Comparison of ENCODE assay signal across 24 cellular contexts in genomic region chr12:9872116-9872515, GRCh38. TPM values are rescaled to one million over a fixed set of nuclear protein-coding genes. Genes with fewer than 3 reads are reported as not detected.
DNase-seq lines count a peak whose midpoint lies in the region; ATAC-seq, FAIRE-seq and TF ChIP-seq lines count a peak whose summit lies in the region.
"Had no signal": no experiment of that assay in that cellular context is flagged by ENCODE, and none has a peak within 500 bp of the region (broad histone marks: within the 10 kb centered on the region; RNA-seq: fewer than 3 reads in every experiment).

No MANE protein-coding gene starts in this region.

- H3K36me3 ChIP-seq in K562 (ENCODE audit: control insufficient read depth, insufficient read depth, low read length) = no peaks in the 10 kb centered on the region
- no peaks in the 10 kb centered on the region for H3K36me3 ChIP-seq in naive thymus-derived CD4-positive, alpha-beta T cell (ENCODE audit: control insufficient read depth in 2 of 3, insufficient read depth in 3 of 3, low read length in 3 of 3)
- H3K36me3 ChIP-seq: BLaER1, pancreas had no signal

- no peak overlapping the region for H3K4me3 ChIP-seq in K562
- H3K4me3 ChIP-seq in naive thymus-derived CD4-positive, alpha-beta T cell (ENCODE audit: low read length) = no peak overlapping the region
- H3K4me3 ChIP-seq: BLaER1, pancreas had no signal

- ATAC-seq in activated CD4-positive, alpha-beta T cell treated with anti-CD3 and anti-CD28 coated beads for 36 hours = peak; percentile 20
- no peak for ATAC-seq in K562
- ATAC-seq in naive thymus-derived CD4-positive, alpha-beta T cell = no peak
- no peak for ATAC-seq in GM21619 (IDR thresholded peaks at IDR 0.05; ENCODE audit: unreplicated experiment)
- ATAC-seq: activated CD8-positive, alpha-beta memory T cell treated with anti-CD3 and anti-CD28 coated beads, Interleukin-2, amount 10 ng/mL, durations not matched to agents 7 days and 5 days; activated T-helper 17 cell treated with anti-CD3 and anti-CD28 coated beads, Interleukin-2, amount 50 U/mL, for 72 hours; pancreas; Right ventricle myocardium inferior had no signal

- H3K4me2 ChIP-seq in K562 (ENCODE audit: insufficient read depth, low read length) = no peak overlapping the region
- H3K4me2 ChIP-seq: BLaER1 had no signal

- no peak for DNase-seq in activated CD4-positive, alpha-beta T cell treated with anti-CD3 and anti-CD28 coated beads for 36 hours
- no peak for DNase-seq in activated CD4-positive, alpha-beta T cell treated with anti-CD3 and anti-CD28 coated beads, Interleukin-2, amount 50 U/mL, for 4 hours
- no peak for DNase-seq in K562 (ENCODE audit: extremely low read depth in 1 of 4, low spot score in 3 of 4)
- no peak for DNase-seq in naive thymus-derived CD4-positive, alpha-beta T cell
- no peak for DNase-seq in urothelium cell line (ENCODE audit: low spot score)
- no peak for DNase-seq in dedifferentiated amniotic fluid mesenchymal stem cell (ENCODE audit: extremely low spot score)
- no peak for DNase-seq in effector CD4-positive, alpha-beta T cell
- DNase-seq: activated CD4-positive, CD25-positive, alpha-beta regulatory T cell treated with anti-CD3 and anti-CD28 coated beads, Interleukin-2, amount 50 U/mL, for 72 hours; activated CD8-positive, alpha-beta memory T cell treated with anti-CD3 and anti-CD28 coated beads, Interleukin-2, amount 10 ng/mL, durations not matched to agents 7 days and 5 days; kidney glomerular epithelial cell; NCI-H1694; NCI-H526 treated with DMSO at 0.1 percent for 48 hours; pancreas had no signal

- no peaks in the 10 kb centered on the region for H3K27me3 ChIP-seq in K562 (ENCODE audit: control insufficient read depth in 2 of 2, insufficient read depth in 2 of 2, low read length in 2 of 2)
- H3K27me3 ChIP-seq in naive thymus-derived CD4-positive, alpha-beta T cell (ENCODE audit: control insufficient read depth in 2 of 2, insufficient read depth in 2 of 2, low read length in 2 of 2) = no peaks in the 10 kb centered on the region
- H3K27me3 ChIP-seq: pancreas had no signal

- no peaks in the 10 kb centered on the region for H3K79me2 ChIP-seq in K562 (ENCODE audit: control insufficient read depth, insufficient read depth, low read length)

- no peaks in the 10 kb centered on the region for H3K27me3 Mint-ChIP-seq in activated CD4-positive, alpha-beta T cell treated with anti-CD3 and anti-CD28 coated beads for 36 hours
- no peaks in the 10 kb centered on the region for H3K27me3 Mint-ChIP-seq in naive thymus-derived CD4-positive, alpha-beta T cell
- H3K27me3 Mint-ChIP-seq: activated CD8-positive, alpha-beta memory T cell treated with anti-CD3 and anti-CD28 coated beads, Interleukin-2, amount 10 ng/mL, durations not matched to agents 7 days and 5 days; activated T-helper 17 cell treated with anti-CD3 and anti-CD28 coated beads, Interleukin-2, amount 50 U/mL, for 72 hours; brain; dendritic cell treated with granulocyte-macrophage colony-stimulating factor and Interleukin-4, amounts not matched to agents 40 ng/mL and 50 ng/mL, for 4 days; stimulated activated naive CD8-positive, alpha-beta T cell treated with anti-CD3 and anti-CD28 coated beads, Interleukin-15, Interleukin-2, amounts not matched to agents 100 ng/mL and 50 ng/mL, for 24 hours had no signal

- H3K9me1 ChIP-seq in K562 (ENCODE audit: control insufficient read depth, insufficient read depth, low read length) = no peaks in the 10 kb centered on the region

- no peaks in the 10 kb centered on the region for H3K36me3 Mint-ChIP-seq in activated CD4-positive, alpha-beta T cell treated with anti-CD3 and anti-CD28 coated beads for 36 hours (ENCODE audit: low read depth)
- peaks cover 0 to 6% (median 0%) of the 10 kb centered on the region in 5 donors for H3K36me3 Mint-ChIP-seq in naive thymus-derived CD4-positive, alpha-beta T cell
- H3K36me3 Mint-ChIP-seq: brain had no signal

- 0 out of 2 replicates have a peak overlapping the region, but pooled peaks have one; percentile 27 for H2AFZ ChIP-seq in K562 (ENCODE audit: low read depth, low read length)

- TF ChIP-seq POLR2A in K562 (conservative IDR thresholded peaks at IDR 0.05) = no peak

- H4K20me1 ChIP-seq in K562 (replicated peaks; ENCODE audit: control insufficient read depth, insufficient read depth, low read length) = no peaks in the 10 kb centered on the region

- POLR2A ChIA-PET in activated CD4-positive, alpha-beta T cell treated with anti-CD3 and anti-CD28 coated beads for 36 hours (lab: Charles Lee) = no interaction called here
- POLR2A ChIA-PET in K562 (lab: Yijun Ruan, JAX) = interaction anchor here (1.1 kb wide), 1 partner anchor 32 kb away, joined by 3 read pairs; no protein-coding TSS in a partner anchor
- POLR2A ChIA-PET in naive thymus-derived CD4-positive, alpha-beta T cell (lab: Charles Lee) = interaction anchor here (0.9 to 3.5 kb wide), 10 partner anchors 9 to 117 kb away, joined by 3 to 28 read pairs (median 4); partner anchors contain the start of genes CD69 and KLRF2

- TF ChIP-seq CTCF in K562 (IDR thresholded peaks at IDR 0.05 in 2 of 3, conservative IDR thresholded peaks at IDR 0.05 in 1 of 3; ENCODE audit: insufficient read depth in 2 of 3, low read depth in 1 of 3, low read length in 3 of 3) = no peak

- H3K4me3 Mint-ChIP-seq in activated CD4-positive, alpha-beta T cell treated with anti-CD3 and anti-CD28 coated beads for 36 hours = no peak overlapping the region
- peak overlapping the region in 1 of 10 donors; percentile 28 for H3K4me3 Mint-ChIP-seq in naive thymus-derived CD4-positive, alpha-beta T cell
- H3K4me3 Mint-ChIP-seq: activated CD8-positive, alpha-beta memory T cell treated with anti-CD3 and anti-CD28 coated beads, Interleukin-2, amount 10 ng/mL, durations not matched to agents 7 days and 5 days; activated T-helper 17 cell treated with anti-CD3 and anti-CD28 coated beads, Interleukin-2, amount 50 U/mL, for 72 hours; brain; dendritic cell treated with granulocyte-macrophage colony-stimulating factor and Interleukin-4, amounts not matched to agents 40 ng/mL and 50 ng/mL, for 4 days; stimulated activated naive CD8-positive, alpha-beta T cell treated with anti-CD3 and anti-CD28 coated beads, Interleukin-15, Interleukin-2, amounts not matched to agents 100 ng/mL and 50 ng/mL, for 24 hours had no signal

- TF ChIP-seq RAD21 in K562 (CRISPR knock-in tag; conservative IDR thresholded peaks at IDR 0.05 in 1 of 2, IDR thresholded peaks at IDR 0.05 in 1 of 2) = no peak

- H3K4me1 ChIP-seq in K562 (replicated peaks in 1 of 2; ENCODE audit: control insufficient read depth in 2 of 2, insufficient read depth in 2 of 2, low read length in 2 of 2) = no peaks in the 10 kb centered on the region
- peaks cover 7 to 9% of the 10 kb centered on the region in 2 donors for H3K4me1 ChIP-seq in naive thymus-derived CD4-positive, alpha-beta T cell (ENCODE audit: control insufficient read depth in 2 of 2, insufficient read depth in 2 of 2, low read length in 2 of 2)

- in situ Hi-C loops in K562 (cut with MboI) = no loop called here

- H3K27ac Mint-ChIP-seq in activated CD4-positive, alpha-beta T cell treated with anti-CD3 and anti-CD28 coated beads for 36 hours = no peak overlapping the region
- H3K27ac Mint-ChIP-seq in naive thymus-derived CD4-positive, alpha-beta T cell = peak overlapping the region in 5 of 9 donors; percentile 0 to 100 (median 47)
- H3K27ac Mint-ChIP-seq: activated CD8-positive, alpha-beta memory T cell treated with anti-CD3 and anti-CD28 coated beads, Interleukin-2, amount 10 ng/mL, durations not matched to agents 7 days and 5 days; activated T-helper 17 cell treated with anti-CD3 and anti-CD28 coated beads, Interleukin-2, amount 50 U/mL, for 72 hours; dendritic cell treated with granulocyte-macrophage colony-stimulating factor and Interleukin-4, amounts not matched to agents 40 ng/mL and 50 ng/mL, for 4 days; stimulated activated naive CD8-positive, alpha-beta T cell treated with anti-CD3 and anti-CD28 coated beads, Interleukin-15, Interleukin-2, amounts not matched to agents 100 ng/mL and 50 ng/mL, for 24 hours had no signal

- FAIRE-seq in K562 (lab: Jason Lieb, UNC) (no peak), urothelium cell line (lab: Jason Lieb, UNC) (peak; percentile 78)
- FAIRE-seq: A204.1, endothelial cell of umbilical vein, frontal cortex, pancreas had no signal

- TF ChIP-seq EP300 in K562 (IDR thresholded peaks at IDR 0.05; ENCODE audit: low read length) = no peak

- peaks cover 18% of the 10 kb centered on the region for H3K4me1 Mint-ChIP-seq in activated CD4-positive, alpha-beta T cell treated with anti-CD3 and anti-CD28 coated beads for 36 hours
- H3K4me1 Mint-ChIP-seq in naive thymus-derived CD4-positive, alpha-beta T cell = peaks cover 2 to 34% (median 22%) of the 10 kb centered on the region in 7 donors

- WGBS in K562 (ENCODE audit: insufficient coverage, low coverage, missing lambda C conversion rate) = 50% methylated on average over 2 of the region's 3 CpGs

- no TSS peak for BruUV-seq in K562 (replicated peaks; lab: Mats Ljungman, UMichigan)

- no peak overlapping the region for H3K9ac ChIP-seq in K562 (ENCODE audit: insufficient read depth in 1 of 2, low read depth in 2 of 2, low read length in 2 of 2)
- H3K9ac ChIP-seq: BLaER1 had no signal

- no peaks in the 10 kb centered on the region for H3K9me3 Mint-ChIP-seq in activated CD4-positive, alpha-beta T cell treated with anti-CD3 and anti-CD28 coated beads for 36 hours (ENCODE audit: low read depth)
- peaks cover 0 to 2% (median 0%) of the 10 kb centered on the region in 11 donors for H3K9me3 Mint-ChIP-seq in naive thymus-derived CD4-positive, alpha-beta T cell
- H3K9me3 Mint-ChIP-seq: activated T-helper 17 cell treated with anti-CD3 and anti-CD28 coated beads, Interleukin-2, amount 50 U/mL, for 72 hours; brain; stimulated activated naive CD8-positive, alpha-beta T cell treated with anti-CD3 and anti-CD28 coated beads, Interleukin-15, Interleukin-2, amounts not matched to agents 100 ng/mL and 50 ng/mL, for 24 hours had no signal

- H3K9me3 ChIP-seq in K562 (replicated peaks; ENCODE audit: control insufficient read depth, insufficient read depth, low read depth, low read length) = no peaks in the 10 kb centered on the region
- H3K9me3 ChIP-seq in naive thymus-derived CD4-positive, alpha-beta T cell (ENCODE audit: control insufficient read depth in 2 of 3, low read length in 3 of 3) = no peaks in the 10 kb centered on the region
- H3K9me3 ChIP-seq: pancreas had no signal

- H3K27ac ChIP-seq in K562 (ENCODE audit: extremely low read depth, low read depth, low read length) = no peak overlapping the region
- H3K27ac ChIP-seq in naive thymus-derived CD4-positive, alpha-beta T cell (ENCODE audit: low read depth, low read length) = no peak overlapping the region
- H3K27ac ChIP-seq: BLaER1, pancreas had no signal

- CTCF ChIA-PET in activated CD4-positive, alpha-beta T cell treated with anti-CD3 and anti-CD28 coated beads for 36 hours (lab: Charles Lee) = interaction anchor here (0.7 to 4.7 kb wide), 5 partner anchors 14 to 122 kb away, joined by 3 to 30 read pairs (median 4); no protein-coding TSS in a partner anchor
- CTCF ChIA-PET in K562 (lab: Yijun Ruan, JAX; ENCODE audit: low intra/inter-chr PET ratio) = no interaction called here
- CTCF ChIA-PET in naive thymus-derived CD4-positive, alpha-beta T cell (lab: Charles Lee) = interaction anchor here (0.6 to 2.7 kb wide), 3 partner anchors 76 to 129 kb away, joined by 3 to 9 read pairs (median 3); no protein-coding TSS in a partner anchor

- intact Hi-C loops in activated CD4-positive, alpha-beta T cell treated with anti-CD3 and anti-CD28 coated beads for 36 hours (cut with DNase I, micrococcal nuclease) = loop anchor here in 1 of 2 experiments (5.0 kb wide), 1 partner anchor 55 kb away; no protein-coding TSS in a partner anchor
- intact Hi-C loops in K562 (cut with micrococcal nuclease) = no loop called here
- intact Hi-C loops in naive thymus-derived CD4-positive, alpha-beta T cell (cut with micrococcal nuclease) = no loop called here

RNA-seq across cellular contexts. Expression of gene CLEC2B, which starts 3.0 kb away (rescaled TPM):
- total RNA-seq in activated CD4-positive, alpha-beta T cell treated with anti-CD3 and anti-CD28 coated beads for 36 hours = 10 to 100 TPM; 21.8 to 25.8 TPM
- 1.1 and 4.5 TPM in 2 replicates for total RNA-seq in K562 (2011; cell fraction: chromatin; rRNA removed; ENCODE audit: low replicate concordance)
- total RNA-seq in K562 (2011; cell fraction: nucleolus; rRNA removed) = 0.33 and 0.66 TPM in 2 replicates
- total RNA-seq in K562 (2011; cell fraction: nucleoplasm; rRNA removed) = 1.5 and 2.3 TPM in 2 replicates
- total RNA-seq in K562 (2014; rRNA removed) = 1.2 and 1.3 TPM in 2 replicates
- total RNA-seq in K562 (2014; rRNA removed; fragmentation: Illumina TruSeq; extraction: Trizol) = 2.3 and 2.8 TPM in 2 replicates
- 5.8 and 5.9 TPM in 2 replicates for total RNA-seq in K562 (2015; rRNA removed; fragmentation: Illumina TruSeq; extraction: Trizol)
- total RNA-seq in K562 (2021) = 1.8 and 2.1 TPM in 2 replicates
- polyA plus RNA-seq in K562 (2011; rRNA removed) = 3.2 and 6.6 TPM in 2 replicates
- 0.30 and 2.3 TPM in 2 replicates for polyA plus RNA-seq in K562 (2011; cell fraction: cytosol; rRNA removed)
- polyA plus RNA-seq in K562 (2011; cell fraction: nucleus; rRNA removed) = 0.80 and 3.2 TPM in 2 replicates
- polyA plus RNA-seq in K562 (2012) = 2.5 and 4.1 TPM in 2 replicates
- polyA plus RNA-seq in K562 (2014; fragmentation: Illumina TruSeq; extraction: Trizol) = 2.1 and 2.9 TPM in 2 replicates
- polyA plus RNA-seq in K562 (2014; fragmentation: Nextera tagmentation; extraction: Ambion mirVana) = 1 to 10 TPM; 4.3 to 5.2 TPM
- 2.1 and 2.9 TPM in 2 replicates for polyA plus RNA-seq in K562 (2014; rRNA removed)
- polyA minus RNA-seq in K562 (2011; rRNA and poly(A)+ RNA removed) = 3.2 and 5.2 TPM in 2 replicates
- 2.0 and 3.1 TPM in 2 replicates for polyA minus RNA-seq in K562 (2011; cell fraction: cytosol; rRNA and poly(A)+ RNA removed)
- polyA minus RNA-seq in K562 (2011; cell fraction: nucleus; rRNA and poly(A)+ RNA removed) = 1.8 and 4.0 TPM in 2 replicates
- total RNA-seq in naive thymus-derived CD4-positive, alpha-beta T cell = 10 to 100 TPM; 50.1 to 86.8 (median 73.8) TPM
- 10 to 100 TPM; 22.1 to 61.2 TPM for polyA plus RNA-seq in naive thymus-derived CD4-positive, alpha-beta T cell

RNA-seq across cellular contexts. Expression of gene KLRF2, which starts 9.2 kb away (rescaled TPM):
- not detected for total RNA-seq in activated CD4-positive, alpha-beta T cell treated with anti-CD3 and anti-CD28 coated beads for 36 hours
- total RNA-seq in K562 (2011; cell fraction: chromatin; rRNA removed; ENCODE audit: low replicate concordance) = not detected in 2 replicates
- not detected in 2 replicates for total RNA-seq in K562 (2011; cell fraction: nucleolus; rRNA removed)
- not detected in 2 replicates for total RNA-seq in K562 (2011; cell fraction: nucleoplasm; rRNA removed)
- total RNA-seq in K562 (2014; rRNA removed) (not detected in 2 replicates), K562 (2014; rRNA removed; fragmentation: Illumina TruSeq; extraction: Trizol) (not detected in 2 replicates), K562 (2015; rRNA removed; fragmentation: Illumina TruSeq; extraction: Trizol) (not detected in 2 replicates), K562 (2021) (not detected in 2 replicates)
- polyA plus RNA-seq in K562 (2011; rRNA removed) (not detected in 2 replicates), K562 (2014; fragmentation: Illumina TruSeq; extraction: Trizol) (not detected in 2 replicates), K562 (2014; fragmentation: Nextera tagmentation; extraction: Ambion mirVana) (not detected), K562 (2014; rRNA removed) (not detected in 2 replicates)
- not detected in 2 replicates for polyA plus RNA-seq in K562 (2011; cell fraction: cytosol; rRNA removed)
- polyA plus RNA-seq in K562 (2011; cell fraction: nucleus; rRNA removed) = not detected in 2 replicates
- polyA plus RNA-seq in K562 (2012) = not detected in 2 replicates
- polyA minus RNA-seq in K562 (2011; rRNA and poly(A)+ RNA removed) = not detected in 2 replicates
- polyA minus RNA-seq in K562 (2011; cell fraction: cytosol; rRNA and poly(A)+ RNA removed) = not detected in 2 replicates
- not detected in 2 replicates for polyA minus RNA-seq in K562 (2011; cell fraction: nucleus; rRNA and poly(A)+ RNA removed)
- total RNA-seq in naive thymus-derived CD4-positive, alpha-beta T cell = not detected
- not detected for polyA plus RNA-seq in naive thymus-derived CD4-positive, alpha-beta T cell
- total RNA-seq: activated T-helper 17 cell treated with anti-CD3 and anti-CD28 coated beads, Interleukin-2, amount 50 U/mL, for 72 hours; endothelial cell of umbilical vein; frontal cortex; myocyte; pancreas; Right ventricle myocardium inferior had no signal
- polyA plus RNA-seq: endothelial cell of umbilical vein, pancreas had no signal

RNA-seq across cellular contexts. Expression of gene KLRF1, which starts 44.8 kb away (rescaled TPM):
- total RNA-seq in activated CD4-positive, alpha-beta T cell treated with anti-CD3 and anti-CD28 coated beads for 36 hours = not detected
- 0.42 and 1.4 TPM in 2 replicates for total RNA-seq in K562 (2011; cell fraction: chromatin; rRNA removed; ENCODE audit: low replicate concordance)
- 0.53 TPM in 1 of 2 replicates, not detected in the other for total RNA-seq in K562 (2011; cell fraction: nucleolus; rRNA removed)
- total RNA-seq in K562 (2011; cell fraction: nucleoplasm; rRNA removed) = 2.4 TPM in 1 of 2 replicates, not detected in the other
- total RNA-seq in K562 (2014; rRNA removed) = 0.24 and 0.77 TPM in 2 replicates
- 0.99 and 1.1 TPM in 2 replicates for total RNA-seq in K562 (2014; rRNA removed; fragmentation: Illumina TruSeq; extraction: Trizol)
- 0.90 and 1.1 TPM in 2 replicates for total RNA-seq in K562 (2015; rRNA removed; fragmentation: Illumina TruSeq; extraction: Trizol)
- total RNA-seq in K562 (2021) = 0.72 and 1.3 TPM in 2 replicates
- 1.1 and 1.3 TPM in 2 replicates for polyA plus RNA-seq in K562 (2011; rRNA removed)
- 0.71 TPM in 1 of 2 replicates, not detected in the other for polyA plus RNA-seq in K562 (2011; cell fraction: cytosol; rRNA removed)
- polyA plus RNA-seq in K562 (2011; cell fraction: nucleus; rRNA removed) = 0.55 and 2.5 TPM in 2 replicates
- 1.0 and 1.1 TPM in 2 replicates for polyA plus RNA-seq in K562 (2012)
- polyA plus RNA-seq in K562 (2014; fragmentation: Illumina TruSeq; extraction: Trizol) = 1.00 and 1.3 TPM in 2 replicates
- polyA plus RNA-seq in K562 (2014; fragmentation: Nextera tagmentation; extraction: Ambion mirVana) = under 1 TPM; 0.48 to 0.53 TPM
- 1.8 and 2.1 TPM in 2 replicates for polyA plus RNA-seq in K562 (2014; rRNA removed)
- 0.21 and 0.36 TPM in 2 replicates for polyA minus RNA-seq in K562 (2011; rRNA and poly(A)+ RNA removed)
- not detected in 2 replicates for polyA minus RNA-seq in K562 (2011; cell fraction: cytosol; rRNA and poly(A)+ RNA removed)
- polyA minus RNA-seq in K562 (2011; cell fraction: nucleus; rRNA and poly(A)+ RNA removed) = 0.78 TPM in 1 of 2 replicates, not detected in the other
- total RNA-seq in naive thymus-derived CD4-positive, alpha-beta T cell = 10 to 100 TPM in 1 of 5 experiments, 1 to 10 TPM in 2, under 1 TPM in 2; 0.35 to 34.8 (median 1.0) TPM
- polyA plus RNA-seq in naive thymus-derived CD4-positive, alpha-beta T cell = 1 to 10 TPM; 1.3 to 1.6 TPM
- total RNA-seq: activated T-helper 17 cell treated with anti-CD3 and anti-CD28 coated beads, Interleukin-2, amount 50 U/mL, for 72 hours; endothelial cell of umbilical vein; frontal cortex; myocyte had no signal
- polyA plus RNA-seq: endothelial cell of umbilical vein had no signal
